In the genomic region with DNA sequence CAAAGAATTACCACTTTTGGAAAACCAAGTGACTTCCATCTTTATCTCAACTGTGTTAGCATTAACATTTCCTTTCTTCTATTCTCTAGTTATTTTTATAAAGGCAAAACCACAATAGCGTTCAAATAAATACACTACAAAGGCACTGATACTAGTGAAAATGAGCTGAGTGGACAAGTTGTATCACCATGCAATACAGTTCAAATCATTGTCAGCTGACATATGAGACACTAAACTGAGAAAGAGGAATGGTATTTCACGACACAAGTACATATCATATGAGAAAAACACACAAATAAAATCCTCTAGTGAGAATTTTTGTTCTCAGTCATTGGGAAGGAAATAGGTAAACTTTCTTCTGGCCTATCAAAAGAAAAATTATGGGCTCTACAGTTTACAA, we compare ENCODE assay signal across 1 cellular context.
TF ChIP-seq lines count a peak whose summit lies in the region.

No MANE protein-coding gene starts in this region.

TF ChIP-seq in SK-N-SH treated with all-trans-retinoic acid at 6 μM for 48 hours, 23 proteins besides CTCF, POLR2A, EP300 and RAD21 (continued from another document):
- TF ChIP-seq, protein P1, sequence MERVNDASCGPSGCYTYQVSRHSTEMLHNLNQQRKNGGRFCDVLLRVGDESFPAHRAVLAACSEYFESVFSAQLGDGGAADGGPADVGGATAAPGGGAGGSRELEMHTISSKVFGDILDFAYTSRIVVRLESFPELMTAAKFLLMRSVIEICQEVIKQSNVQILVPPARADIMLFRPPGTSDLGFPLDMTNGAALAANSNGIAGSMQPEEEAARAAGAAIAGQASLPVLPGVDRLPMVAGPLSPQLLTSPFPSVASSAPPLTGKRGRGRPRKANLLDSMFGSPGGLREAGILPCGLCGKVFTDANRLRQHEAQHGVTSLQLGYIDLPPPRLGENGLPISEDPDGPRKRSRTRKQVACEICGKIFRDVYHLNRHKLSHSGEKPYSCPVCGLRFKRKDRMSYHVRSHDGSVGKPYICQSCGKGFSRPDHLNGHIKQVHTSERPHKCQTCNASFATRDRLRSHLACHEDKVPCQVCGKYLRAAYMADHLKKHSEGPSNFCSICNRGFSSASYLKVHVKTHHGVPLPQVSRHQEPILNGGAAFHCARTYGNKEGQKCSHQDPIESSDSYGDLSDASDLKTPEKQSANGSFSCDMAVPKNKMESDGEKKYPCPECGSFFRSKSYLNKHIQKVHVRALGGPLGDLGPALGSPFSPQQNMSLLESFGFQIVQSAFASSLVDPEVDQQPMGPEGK (CRISPR knock-in tag; IDR thresholded peaks at IDR 0.05; ENCODE audit: borderline replicate concordance), result no peak
- TF ChIP-seq, protein P2, sequence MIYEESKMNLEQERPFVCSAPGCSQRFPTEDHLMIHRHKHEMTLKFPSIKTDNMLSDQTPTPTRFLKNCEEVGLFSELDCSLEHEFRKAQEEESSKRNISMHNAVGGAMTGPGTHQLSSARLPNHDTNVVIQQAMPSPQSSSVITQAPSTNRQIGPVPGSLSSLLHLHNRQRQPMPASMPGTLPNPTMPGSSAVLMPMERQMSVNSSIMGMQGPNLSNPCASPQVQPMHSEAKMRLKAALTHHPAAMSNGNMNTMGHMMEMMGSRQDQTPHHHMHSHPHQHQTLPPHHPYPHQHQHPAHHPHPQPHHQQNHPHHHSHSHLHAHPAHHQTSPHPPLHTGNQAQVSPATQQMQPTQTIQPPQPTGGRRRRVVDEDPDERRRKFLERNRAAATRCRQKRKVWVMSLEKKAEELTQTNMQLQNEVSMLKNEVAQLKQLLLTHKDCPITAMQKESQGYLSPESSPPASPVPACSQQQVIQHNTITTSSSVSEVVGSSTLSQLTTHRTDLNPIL (CRISPR knock-in tag; IDR thresholded peaks at IDR 0.05; ENCODE audit: low read depth), result no peak
- TF ChIP-seq ISL1 (CRISPR knock-in tag; IDR thresholded peaks at IDR 0.05) (no peak), ZFP30 (CRISPR knock-in tag; IDR thresholded peaks at IDR 0.05) (no peak), RARB (CRISPR knock-in tag; IDR thresholded peaks at IDR 0.05) (no peak), ZNF565 (CRISPR knock-in tag; conservative IDR thresholded peaks at IDR 0.05; ENCODE audit: low read depth) (no peak), ESRRG (CRISPR knock-in tag; IDR thresholded peaks at IDR 0.05) (no peak), OSR1 (CRISPR knock-in tag; IDR thresholded peaks at IDR 0.05) (no peak), CSDC2 (CRISPR knock-in tag; IDR thresholded peaks at IDR 0.05) (no peak)
- TF ChIP-seq, protein P3, sequence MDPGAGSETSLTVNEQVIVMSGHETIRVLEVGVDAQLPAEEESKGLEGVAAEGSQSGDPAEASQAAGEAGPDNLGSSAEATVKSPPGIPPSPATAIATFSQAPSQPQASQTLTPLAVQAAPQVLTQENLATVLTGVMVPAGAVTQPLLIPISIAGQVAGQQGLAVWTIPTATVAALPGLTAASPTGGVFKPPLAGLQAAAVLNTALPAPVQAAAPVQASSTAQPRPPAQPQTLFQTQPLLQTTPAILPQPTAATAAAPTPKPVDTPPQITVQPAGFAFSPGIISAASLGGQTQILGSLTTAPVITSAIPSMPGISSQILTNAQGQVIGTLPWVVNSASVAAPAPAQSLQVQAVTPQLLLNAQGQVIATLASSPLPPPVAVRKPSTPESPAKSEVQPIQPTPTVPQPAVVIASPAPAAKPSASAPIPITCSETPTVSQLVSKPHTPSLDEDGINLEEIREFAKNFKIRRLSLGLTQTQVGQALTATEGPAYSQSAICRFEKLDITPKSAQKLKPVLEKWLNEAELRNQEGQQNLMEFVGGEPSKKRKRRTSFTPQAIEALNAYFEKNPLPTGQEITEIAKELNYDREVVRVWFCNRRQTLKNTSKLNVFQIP (CRISPR knock-in tag; IDR thresholded peaks at IDR 0.05; ENCODE audit: borderline replicate concordance, low read depth), result no peak
- TF ChIP-seq, protein P4, sequence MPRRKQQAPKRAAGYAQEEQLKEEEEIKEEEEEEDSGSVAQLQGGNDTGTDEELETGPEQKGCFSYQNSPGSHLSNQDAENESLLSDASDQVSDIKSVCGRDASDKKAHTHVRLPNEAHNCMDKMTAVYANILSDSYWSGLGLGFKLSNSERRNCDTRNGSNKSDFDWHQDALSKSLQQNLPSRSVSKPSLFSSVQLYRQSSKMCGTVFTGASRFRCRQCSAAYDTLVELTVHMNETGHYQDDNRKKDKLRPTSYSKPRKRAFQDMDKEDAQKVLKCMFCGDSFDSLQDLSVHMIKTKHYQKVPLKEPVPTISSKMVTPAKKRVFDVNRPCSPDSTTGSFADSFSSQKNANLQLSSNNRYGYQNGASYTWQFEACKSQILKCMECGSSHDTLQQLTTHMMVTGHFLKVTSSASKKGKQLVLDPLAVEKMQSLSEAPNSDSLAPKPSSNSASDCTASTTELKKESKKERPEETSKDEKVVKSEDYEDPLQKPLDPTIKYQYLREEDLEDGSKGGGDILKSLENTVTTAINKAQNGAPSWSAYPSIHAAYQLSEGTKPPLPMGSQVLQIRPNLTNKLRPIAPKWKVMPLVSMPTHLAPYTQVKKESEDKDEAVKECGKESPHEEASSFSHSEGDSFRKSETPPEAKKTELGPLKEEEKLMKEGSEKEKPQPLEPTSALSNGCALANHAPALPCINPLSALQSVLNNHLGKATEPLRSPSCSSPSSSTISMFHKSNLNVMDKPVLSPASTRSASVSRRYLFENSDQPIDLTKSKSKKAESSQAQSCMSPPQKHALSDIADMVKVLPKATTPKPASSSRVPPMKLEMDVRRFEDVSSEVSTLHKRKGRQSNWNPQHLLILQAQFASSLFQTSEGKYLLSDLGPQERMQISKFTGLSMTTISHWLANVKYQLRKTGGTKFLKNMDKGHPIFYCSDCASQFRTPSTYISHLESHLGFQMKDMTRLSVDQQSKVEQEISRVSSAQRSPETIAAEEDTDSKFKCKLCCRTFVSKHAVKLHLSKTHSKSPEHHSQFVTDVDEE (CRISPR knock-in tag; IDR thresholded peaks at IDR 0.05), result no peak
